ENCODE assay signal across 15 cellular contexts in genomic region chr9:89917861-89918260, GRCh38.
A peak's percentile ranks its signal among the peaks of the same experiment; 100 is the strongest.
DNase-seq lines count a peak whose midpoint lies in the region; TF ChIP-seq lines count a peak whose summit lies in the region.
"Had no signal": no experiment of that assay in that cellular context is flagged by ENCODE, and none has a peak within 500 bp of the region (broad histone marks: within the 10 kb centered on the region; RNA-seq: fewer than 3 reads in every experiment).

No MANE protein-coding gene starts in this region.

- no peak for TF ChIP-seq POLR2A in esophagus muscularis mucosa (IDR thresholded peaks at IDR 0.05; ENCODE audit: low read depth)

- H3K9ac ChIP-seq in mesenchymal stem cell (ENCODE audit: low read length), result no peak overlapping the region
- no peak overlapping the region for H3K9ac ChIP-seq in trophoblast cell (ENCODE audit: low read length)

- H2BK5ac ChIP-seq in mesenchymal stem cell (ENCODE audit: low read depth, low read length, poor library complexity, severe bottlenecking) (no peak overlapping the region), trophoblast cell (ENCODE audit: low read depth, low read length, poor library complexity) (peak overlapping the region; percentile 1)

- H2AK5ac ChIP-seq in mesenchymal stem cell (ENCODE audit: low read length, severe bottlenecking), result no peak overlapping the region
- peak overlapping the region; percentile 32 for H2AK5ac ChIP-seq in trophoblast cell (ENCODE audit: low read length)

- intact Hi-C loops in esophagus muscularis mucosa (cut with DNase I), result no loop called here

- H4K8ac ChIP-seq in mesenchymal stem cell (ENCODE audit: low read length) (no peak overlapping the region), trophoblast cell (ENCODE audit: low read depth, low read length) (peak overlapping the region; percentile 5)

- no peak overlapping the region for H4K91ac ChIP-seq in mesenchymal stem cell (ENCODE audit: low read length)
- peak overlapping the region; percentile 57 for H4K91ac ChIP-seq in trophoblast cell (ENCODE audit: low read depth, low read length)

- H3K79me2 ChIP-seq in trophoblast cell (ENCODE audit: control insufficient read depth, insufficient read depth, low read length, poor library complexity), result no peaks in the 10 kb centered on the region

- TF ChIP-seq EP300 in esophagus muscularis mucosa (IDR thresholded peaks at IDR 0.05), result no peak

- H3K27me3 ChIP-seq in esophagus muscularis mucosa (no peaks in the 10 kb centered on the region), mesenchymal stem cell (ENCODE audit: control insufficient read depth in 1 of 2, insufficient read depth in 1 of 2, low read length in 2 of 2) (peaks cover 8 to 33% of the 10 kb centered on the region in 2 experiments), trophoblast cell (ENCODE audit: insufficient read depth, low read length) (no peaks in the 10 kb centered on the region)

- H3K14ac ChIP-seq in mesenchymal stem cell (ENCODE audit: low read length in 2 of 2) (no peak overlapping the region), trophoblast cell (ENCODE audit: low read length) (peak overlapping the region; percentile 1)

- H3K27ac ChIP-seq in esophagus muscularis mucosa (replicated peaks in 1 of 4) (no peak overlapping the region), mesenchymal stem cell (ENCODE audit: low read length, poor library complexity, severe bottlenecking) (no peak overlapping the region), trophoblast cell (ENCODE audit: low read depth, low read length) (no peak overlapping the region)

- H2BK12ac ChIP-seq in mesenchymal stem cell (ENCODE audit: low read length in 2 of 2), result peak overlapping the region in 1 of 2 experiments; percentile 29
- peak overlapping the region; percentile 3 for H2BK12ac ChIP-seq in trophoblast cell (ENCODE audit: low read length)

- DNase-seq in ecto neural progenitor cell (ENCODE audit: low spot score) (peak; percentile 28), esophagus muscularis mucosa (ENCODE audit: extremely low spot score) (peak; percentile 84), mesenchymal stem cell (no peak), trophoblast cell (no peak), NCI-H1105 (lab: John Stamatoyannopoulos, UW) (no peak), superior temporal gyrus (ENCODE audit: extremely low spot score) (no peak)
- DNase-seq: C1 segment of cervical spinal cord; Calu3; CD4-positive, alpha-beta memory T cell; COR-L47; DMS53; DMS79 treated with DMSO at 0.1 percent for 48 hours; GF-D8; H9 had no signal

- H3K4me3 ChIP-seq in esophagus muscularis mucosa, result no peak overlapping the region
- no peak overlapping the region for H3K4me3 ChIP-seq in mesenchymal stem cell (ENCODE audit: insufficient read depth in 1 of 2, low read depth in 1 of 2, low read length in 2 of 2)
- H3K4me3 ChIP-seq in trophoblast cell (ENCODE audit: low read depth, low read length), result peak overlapping the region; percentile 6
- H3K4me3 ChIP-seq: GM23338 had no signal

- no peak overlapping the region for H3K23ac ChIP-seq in mesenchymal stem cell (ENCODE audit: low read length in 2 of 2)
- H3K23ac ChIP-seq in trophoblast cell (ENCODE audit: low read length), result no peak overlapping the region

- H3K36me3 ChIP-seq in esophagus muscularis mucosa (no peaks in the 10 kb centered on the region), mesenchymal stem cell (ENCODE audit: control insufficient read depth in 1 of 2, insufficient read depth in 2 of 2, low read depth in 1 of 2, low read length in 2 of 2) (no peaks in the 10 kb centered on the region), trophoblast cell (ENCODE audit: control insufficient read depth in 1 of 2, insufficient read depth in 2 of 2, low read length in 2 of 2) (no peaks in the 10 kb centered on the region)

- WGBS in esophagus muscularis mucosa, result 97% methylated on average over 9 of the region's 9 CpGs
- 98% methylated on average over 8 of the region's 9 CpGs for WGBS in mesenchymal stem cell
- no CpG with 5 or more reads among the region's 9 CpGs for WGBS in trophoblast cell (ENCODE audit: extremely low coverage, insufficient coverage, insufficient read length)

- no peak overlapping the region for H3K18ac ChIP-seq in mesenchymal stem cell (ENCODE audit: low read depth in 1 of 2, low read length in 2 of 2)
- H3K18ac ChIP-seq in trophoblast cell (ENCODE audit: low read length), result peak overlapping the region; percentile 20

- H3K79me1 ChIP-seq in mesenchymal stem cell (replicated peaks; ENCODE audit: low read length, poor library complexity, severe bottlenecking), result no peaks in the 10 kb centered on the region
- peaks cover 26% of the 10 kb centered on the region for H3K79me1 ChIP-seq in trophoblast cell (ENCODE audit: low read length)

- H3K4ac ChIP-seq in mesenchymal stem cell (ENCODE audit: low read depth in 1 of 2, low read length in 2 of 2) (peak overlapping the region in 1 of 2 experiments; percentile 4), trophoblast cell (ENCODE audit: low read depth, low read length) (no peak overlapping the region)

- H3K4me2 ChIP-seq in mesenchymal stem cell (ENCODE audit: low read length, poor library complexity, severe bottlenecking), result no peak overlapping the region
- no peak overlapping the region for H3K4me2 ChIP-seq in trophoblast cell (ENCODE audit: low read length)
- H3K4me2 ChIP-seq: GM23338 had no signal

- H2AFZ ChIP-seq in mesenchymal stem cell (ENCODE audit: low read depth, low read length), result no peak overlapping the region
- H2AFZ ChIP-seq in trophoblast cell (ENCODE audit: insufficient read depth, low read length, poor library complexity), result no peak overlapping the region
- H2AFZ ChIP-seq: GM23338 had no signal

- peak overlapping the region; percentile 26 for H2BK15ac ChIP-seq in mesenchymal stem cell (ENCODE audit: low read depth, poor library complexity, severe bottlenecking)

- TF ChIP-seq CTCF in esophagus muscularis mucosa (IDR thresholded peaks at IDR 0.05), result no peak

- no peak overlapping the region for H4K12ac ChIP-seq in trophoblast cell (ENCODE audit: low read depth, low read length)

- H3K9me3 ChIP-seq in esophagus muscularis mucosa (no peaks in the 10 kb centered on the region), mesenchymal stem cell (ENCODE audit: control insufficient read depth, low read length) (no peaks in the 10 kb centered on the region), trophoblast cell (ENCODE audit: insufficient read depth, low read depth, low read length) (peaks cover 2% of the 10 kb centered on the region)

- H2BK120ac ChIP-seq in mesenchymal stem cell (ENCODE audit: low read depth, low read length) (no peak overlapping the region), trophoblast cell (ENCODE audit: insufficient read depth, low read length, poor library complexity) (peak overlapping the region; percentile 40)

- no peaks in the 10 kb centered on the region for H3K4me1 ChIP-seq in esophagus muscularis mucosa
- peaks cover 1% of the 10 kb centered on the region for H3K4me1 ChIP-seq in mesenchymal stem cell (ENCODE audit: control insufficient read depth, insufficient read depth, low read depth, low read length)
- peaks cover 29 to 44% of the 10 kb centered on the region in 2 experiments for H3K4me1 ChIP-seq in trophoblast cell (ENCODE audit: control insufficient read depth in 1 of 2, insufficient read depth in 2 of 2, low read length in 2 of 2)

Comparison
In these comparisons a context has a peak if more than half of its experiments do, and no peak if none do; other contexts are left out.
1. DNase-seq: peak in ecto neural progenitor cell (single experiment) and esophagus muscularis mucosa (single experiment); none in mesenchymal stem cell (single experiment), trophoblast cell (0 of 2), NCI-H1105 (single experiment) and superior temporal gyrus (single experiment).